ENCODE assay signal across 22 cellular contexts in genomic region chr7:107932851-107933250, GRCh38. TPM values are rescaled to one million over a fixed set of nuclear protein-coding genes. Genes with fewer than 3 reads are reported as not detected.
DNase-seq lines count a peak whose midpoint lies in the region; ATAC-seq, FAIRE-seq and TF ChIP-seq lines count a peak whose summit lies in the region.
"Had no signal": no experiment of that assay in that cellular context is flagged by ENCODE, and none has a peak within 500 bp of the region (broad histone marks: within the 10 kb centered on the region; RNA-seq: fewer than 3 reads in every experiment).

No MANE protein-coding gene starts in this region.

- DNase-seq in HAP-1 (ENCODE audit: low spot score in 2 of 2): peak; percentile 78 to 97
- no peak for DNase-seq in astrocyte (ENCODE audit: low read depth)
- DNase-seq in trophoblast cell: no peak
- DNase-seq in Kasumi-1 (lab: John Stamatoyannopoulos, UW): no peak
- DNase-seq in upper lobe of right lung: no peak
- no peak for DNase-seq in nucleus accumbens (lab: John Stamatoyannopoulos, UW)
- no peak for DNase-seq in DMS 273 treated with DMSO at 0.1 percent for 48 hours (lab: John Stamatoyannopoulos, UW)
- DNase-seq: activated CD4-positive, alpha-beta T cell treated with anti-CD3 and anti-CD28 coated beads, Interleukin-2, amount 50 U/mL, for 4 hours; activated naive CD4-positive, alpha-beta T cell treated with anti-CD3 and anti-CD28 coated beads, Interleukin-2, amount 50 U/mL, for 16 hours; CD4-positive, alpha-beta T cell; cortex of kidney; foreskin melanocyte; MM.1S; NCI-H1930; NCI-H510A; T-cell; thyroid gland had no signal

- no peak for ATAC-seq in upper lobe of right lung
- ATAC-seq: body of pancreas; lower lobe of right lung; natural killer cell treated with Interleukin-12 subunit alpha and Interleukin-12 subunit beta and Interleukin-15 and Interleukin-18, amount 100 ng/mL, for 72 hours; stimulated activated memory B cell treated with anti-CD40 and anti-IgM and Interleukin-4, amounts not matched to agents 10 μg/mL and 1 μg/mL and 100 μg/mL, for 72 hours; T-cell had no signal

- no peak overlapping the region for H3K18ac ChIP-seq in trophoblast cell (ENCODE audit: low read length)

- H3K4me1 ChIP-seq in HAP-1 (peaks cover 59% of the 10 kb centered on the region), astrocyte (ENCODE audit: insufficient read depth, low read length) (peaks cover 36% of the 10 kb centered on the region), iPS-15b (ENCODE audit: control insufficient read depth, insufficient read depth, low read length) (peaks cover 48% of the 10 kb centered on the region), trophoblast cell (ENCODE audit: control insufficient read depth in 1 of 2, insufficient read depth in 2 of 2, low read length in 2 of 2) (peaks cover 7 to 10% of the 10 kb centered on the region in 2 experiments), upper lobe of right lung (no peaks in the 10 kb centered on the region)
- H3K4me1 ChIP-seq: body of pancreas had no signal

- H4K20me1 ChIP-seq in astrocyte (ENCODE audit: insufficient read depth, low read length): peaks cover 30% of the 10 kb centered on the region

- no peak overlapping the region for H2BK12ac ChIP-seq in trophoblast cell (ENCODE audit: low read length)

- H3K9me3 ChIP-seq in HAP-1: no peaks in the 10 kb centered on the region
- no peaks in the 10 kb centered on the region for H3K9me3 ChIP-seq in astrocyte (ENCODE audit: insufficient read depth, low read depth, low read length)
- no peaks in the 10 kb centered on the region for H3K9me3 ChIP-seq in iPS-15b (ENCODE audit: control insufficient read depth, insufficient read depth, low read length)
- no peaks in the 10 kb centered on the region for H3K9me3 ChIP-seq in trophoblast cell (ENCODE audit: insufficient read depth, low read depth, low read length)
- no peaks in the 10 kb centered on the region for H3K9me3 ChIP-seq in upper lobe of right lung
- H3K9me3 ChIP-seq: body of pancreas, lower lobe of right lung, thyroid gland had no signal

- H3K14ac ChIP-seq in trophoblast cell (ENCODE audit: low read length): no peak overlapping the region

- peak overlapping the region; percentile 59 for H3K27ac Mint-ChIP-seq in astrocyte (ENCODE audit: unreplicated experiment)
- H3K27ac Mint-ChIP-seq: natural killer cell treated with Interleukin-12 subunit alpha and Interleukin-12 subunit beta and Interleukin-15 and Interleukin-18, amount 100 ng/mL, for 72 hours had no signal

- H2BK5ac ChIP-seq in trophoblast cell (ENCODE audit: low read depth, low read length, poor library complexity): peak overlapping the region; percentile 33

- peaks cover 22% of the 10 kb centered on the region for H3K36me3 Mint-ChIP-seq in astrocyte (ENCODE audit: low read depth, unreplicated experiment)

- H3K23ac ChIP-seq in trophoblast cell (ENCODE audit: low read length): no peak overlapping the region

- no CpG with 5 or more reads among the region's 1 CpG for WGBS in trophoblast cell (ENCODE audit: extremely low coverage, insufficient coverage, insufficient read length)

- TF ChIP-seq CTCF in astrocyte (IDR thresholded peaks at IDR 0.05; ENCODE audit: insufficient read depth, low read depth, low read length) (no peak), upper lobe of right lung (IDR thresholded peaks at IDR 0.05) (no peak)

- no peaks in the 10 kb centered on the region for H3K27me3 ChIP-seq in HAP-1 (ENCODE audit: low read depth)
- no peaks in the 10 kb centered on the region for H3K27me3 ChIP-seq in astrocyte (ENCODE audit: insufficient read depth, low read length)
- H3K27me3 ChIP-seq in iPS-15b (ENCODE audit: control insufficient read depth, insufficient read depth, low read length): no peaks in the 10 kb centered on the region
- no peaks in the 10 kb centered on the region for H3K27me3 ChIP-seq in trophoblast cell (ENCODE audit: insufficient read depth, low read length)
- no peaks in the 10 kb centered on the region for H3K27me3 ChIP-seq in upper lobe of right lung
- H3K27me3 ChIP-seq: body of pancreas, thyroid gland had no signal

- peaks cover 39% of the 10 kb centered on the region for H3K36me3 ChIP-seq in HAP-1 (replicated peaks)
- H3K36me3 ChIP-seq in astrocyte (ENCODE audit: insufficient read depth, low read length): peaks cover 85% of the 10 kb centered on the region
- peaks cover 7% of the 10 kb centered on the region for H3K36me3 ChIP-seq in iPS-15b (ENCODE audit: control insufficient read depth, insufficient read depth, low read length)
- peaks cover 18 to 41% of the 10 kb centered on the region in 2 experiments for H3K36me3 ChIP-seq in trophoblast cell (ENCODE audit: control insufficient read depth in 1 of 2, insufficient read depth in 2 of 2, low read length in 2 of 2)
- peaks cover 60% of the 10 kb centered on the region for H3K36me3 ChIP-seq in upper lobe of right lung

- H3K4me1 Mint-ChIP-seq in astrocyte (ENCODE audit: low read depth, unreplicated experiment): peaks cover 38% of the 10 kb centered on the region
- H3K4me1 Mint-ChIP-seq: stimulated activated memory B cell treated with anti-CD40 and anti-IgM and Interleukin-4, amounts not matched to agents 10 μg/mL and 1 μg/mL and 100 μg/mL, for 72 hours had no signal

- no peak overlapping the region for H4K91ac ChIP-seq in trophoblast cell (ENCODE audit: low read depth, low read length)

- H2AFZ ChIP-seq in astrocyte (ENCODE audit: low read depth, low read length) (no peak overlapping the region), trophoblast cell (ENCODE audit: insufficient read depth, low read length, poor library complexity) (no peak overlapping the region)

- H4K12ac ChIP-seq in trophoblast cell (ENCODE audit: low read depth, low read length): no peak overlapping the region

- no peak overlapping the region for H2BK120ac ChIP-seq in trophoblast cell (ENCODE audit: insufficient read depth, low read length, poor library complexity)

- H3K79me1 ChIP-seq in trophoblast cell (ENCODE audit: low read length): peaks cover 7% of the 10 kb centered on the region

- H3K4me3 Mint-ChIP-seq in astrocyte (ENCODE audit: unreplicated experiment): no peak overlapping the region
- H3K4me3 Mint-ChIP-seq: CD4-positive, alpha-beta T cell; natural killer cell treated with Interleukin-12 subunit alpha and Interleukin-12 subunit beta and Interleukin-15 and Interleukin-18, amount 100 ng/mL, for 72 hours; stimulated activated memory B cell treated with anti-CD40 and anti-IgM and Interleukin-4, amounts not matched to agents 10 μg/mL and 1 μg/mL and 100 μg/mL, for 72 hours; T-cell had no signal

- in situ Hi-C loops in HAP-1 (cut with MboI; ENCODE audit: low sequenced_read_pairs): no loop called here

- H3K9ac ChIP-seq in astrocyte (ENCODE audit: low read length) (peak overlapping the region; percentile 12), iPS-15b (ENCODE audit: low read depth, low read length) (no peak overlapping the region), trophoblast cell (ENCODE audit: low read length) (no peak overlapping the region)

- H4K8ac ChIP-seq in trophoblast cell (ENCODE audit: low read depth, low read length): no peak overlapping the region

- H3K4me2 ChIP-seq in astrocyte (ENCODE audit: low read length): no peak overlapping the region
- peak overlapping the region; percentile 46 for H3K4me2 ChIP-seq in trophoblast cell (ENCODE audit: low read length)

- H3K4ac ChIP-seq in trophoblast cell (ENCODE audit: low read depth, low read length): no peak overlapping the region

- H3K4me3 ChIP-seq in HAP-1 (no peak overlapping the region), astrocyte (ENCODE audit: insufficient read depth, low read depth, low read length) (no peak overlapping the region), iPS-15b (ENCODE audit: low read depth, low read length) (peak overlapping the region; percentile 4), trophoblast cell (ENCODE audit: low read depth, low read length) (no peak overlapping the region), upper lobe of right lung (no peak overlapping the region)
- H3K4me3 ChIP-seq: body of pancreas, lower lobe of right lung, thyroid gland had no signal

- no peaks in the 10 kb centered on the region for H3K27me3 Mint-ChIP-seq in astrocyte (ENCODE audit: low read depth, unreplicated experiment)
- H3K27me3 Mint-ChIP-seq: CD4-positive, alpha-beta T cell; natural killer cell treated with Interleukin-12 subunit alpha and Interleukin-12 subunit beta and Interleukin-15 and Interleukin-18, amount 100 ng/mL, for 72 hours; stimulated activated memory B cell treated with anti-CD40 and anti-IgM and Interleukin-4, amounts not matched to agents 10 μg/mL and 1 μg/mL and 100 μg/mL, for 72 hours; T-cell had no signal

- H3K9me3 Mint-ChIP-seq in astrocyte (ENCODE audit: unreplicated experiment): no peaks in the 10 kb centered on the region
- H3K9me3 Mint-ChIP-seq: CD4-positive, alpha-beta T cell; natural killer cell treated with Interleukin-12 subunit alpha and Interleukin-12 subunit beta and Interleukin-15 and Interleukin-18, amount 100 ng/mL, for 72 hours; stimulated activated memory B cell treated with anti-CD40 and anti-IgM and Interleukin-4, amounts not matched to agents 10 μg/mL and 1 μg/mL and 100 μg/mL, for 72 hours; T-cell had no signal

- H3K79me2 ChIP-seq in astrocyte (ENCODE audit: insufficient read depth, low read length) (peaks cover 52% of the 10 kb centered on the region), trophoblast cell (ENCODE audit: control insufficient read depth, insufficient read depth, low read length, poor library complexity) (no peaks in the 10 kb centered on the region)

- H2AK5ac ChIP-seq in trophoblast cell (ENCODE audit: low read length): no peak overlapping the region

- FAIRE-seq in astrocyte (lab: Jason Lieb, UNC): no peak

- intact Hi-C loops in upper lobe of right lung (cut with DNase I): no loop called here

- H3K27ac ChIP-seq in astrocyte (ENCODE audit: low read depth, low read length) (peak overlapping the region; percentile 24), trophoblast cell (ENCODE audit: low read depth, low read length) (peak overlapping the region; percentile 11), upper lobe of right lung (no peak overlapping the region)
- H3K27ac ChIP-seq: body of pancreas, lower lobe of right lung had no signal

RNA-seq across cellular contexts. Expression of gene DLD, which starts 41.9 kb away (rescaled TPM):
- total RNA-seq in astrocyte: 73.1 and 73.3 TPM in 2 replicates
- polyA plus RNA-seq in trophoblast cell (2013): 93.2 and 100 TPM in 2 replicates
- 65.6 TPM for total RNA-seq in upper lobe of right lung

Comparison
In these comparisons a context has a peak if more than half of its experiments do, and no peak if none do; other contexts are left out.
1. DNase-seq: peak in HAP-1 (2 of 2); none in astrocyte (single experiment), trophoblast cell (0 of 2), Kasumi-1 (0 of 2), upper lobe of right lung (single experiment), nucleus accumbens (0 of 56) and DMS 273 treated with DMSO at 0.1 percent for 48 hours (single experiment).